8 cellular contexts compared by ENCODE assay signal in genomic region chr3:197736010-197736490, GRCh38. TPM values are rescaled to one million over a fixed set of nuclear protein-coding genes. Genes with fewer than 3 reads are reported as not detected.
A peak's percentile ranks its signal among the peaks of the same experiment; 100 is the strongest.
DNase-seq lines count a peak whose midpoint lies in the region; ATAC-seq and TF ChIP-seq lines count a peak whose summit lies in the region.

No MANE protein-coding gene starts in this region.

- peaks cover 0 to 11% of the 10 kb centered on the region in 2 donors for H3K36me3 Mint-ChIP-seq in activated naive CD4-positive, alpha-beta T cell treated with anti-CD3 and anti-CD28 coated beads, Interleukin-2, amount 50 U/mL, for 72 hours

- H3K36me3 ChIP-seq in sigmoid colon: no peaks in the 10 kb centered on the region

- peak; percentile 13 to 47 for ATAC-seq in activated naive CD4-positive, alpha-beta T cell treated with anti-CD3 and anti-CD28 coated beads, Interleukin-2, amount 50 U/mL, for 72 hours
- ATAC-seq in left ventricle myocardium superior: peak; percentile 24

- TF ChIP-seq POLR2A in sigmoid colon (IDR thresholded peaks at IDR 0.05): no peak

- DNase-seq in NOMO-1 (lab: John Stamatoyannopoulos, UW; ENCODE audit: unreplicated experiment in 2 of 2) (peak; percentile 25 to 41), NOMO-1 treated with DMSO at 0.1 percent for 48 hours (lab: John Stamatoyannopoulos, UW; ENCODE audit: unreplicated experiment) (no peak), RPMI8226 (peak; percentile 86), left ventricle myocardium superior (no peak), sigmoid colon (no peak), DMS79 (lab: John Stamatoyannopoulos, UW) (no peak), NCI-H524 treated with DMSO at 0.1 percent for 48 hours (lab: John Stamatoyannopoulos, UW) (no peak)
- peak; percentile 54 to 72 for DNase-seq in activated naive CD4-positive, alpha-beta T cell treated with anti-CD3 and anti-CD28 coated beads, Interleukin-2, amount 50 U/mL, for 72 hours (ENCODE audit: low spot score in 2 of 2)

- peaks cover 0 to 22% (median 22%) of the 10 kb centered on the region in 4 donors for H3K4me1 ChIP-seq in sigmoid colon

- peak overlapping the region; percentile 92 to 94 for H3K27ac Mint-ChIP-seq in activated naive CD4-positive, alpha-beta T cell treated with anti-CD3 and anti-CD28 coated beads, Interleukin-2, amount 50 U/mL, for 72 hours

- TF ChIP-seq CTCF in sigmoid colon (IDR thresholded peaks at IDR 0.05): no peak

- intact Hi-C loops in left ventricle myocardium superior (cut with micrococcal nuclease): no loop called here
- intact Hi-C loops in sigmoid colon (cut with DNase I): no loop called here

- TF ChIP-seq EP300 in sigmoid colon (IDR thresholded peaks at IDR 0.05): no peak

- no peaks in the 10 kb centered on the region for H3K9me3 Mint-ChIP-seq in activated naive CD4-positive, alpha-beta T cell treated with anti-CD3 and anti-CD28 coated beads, Interleukin-2, amount 50 U/mL, for 72 hours

- H3K4me3 ChIP-seq in sigmoid colon: peak overlapping the region; percentile 84 to 98 (median 96)

- no peaks in the 10 kb centered on the region for H3K27me3 ChIP-seq in sigmoid colon

- H3K27ac ChIP-seq in sigmoid colon: peak overlapping the region; percentile 86 to 95 (median 92)

- WGBS in sigmoid colon, 2 donors: 0 to 3% methylated on average over 17 of the region's 17 CpGs

- H3K9me3 ChIP-seq in sigmoid colon: no peaks in the 10 kb centered on the region

RNA-seq across cellular contexts. Expression of gene RUBCN, which starts 0.7 kb away (rescaled TPM):
- 10 to 100 TPM; 26.0 to 49.3 TPM for total RNA-seq in activated naive CD4-positive, alpha-beta T cell treated with anti-CD3 and anti-CD28 coated beads, Interleukin-2, amount 50 U/mL, for 72 hours
- total RNA-seq in left ventricle myocardium superior (17.8 TPM), sigmoid colon (10 to 100 TPM; 35.2 to 41.8 (median 36.6) TPM)
- 10 to 100 TPM in 1 of 3 donors, 1 to 10 TPM in 2; 2.4 to 20.4 (median 5.5) TPM for polyA plus RNA-seq in sigmoid colon

RNA-seq across cellular contexts. Expression of gene FYTTD1, which starts 13.6 kb away (rescaled TPM):
- total RNA-seq in activated naive CD4-positive, alpha-beta T cell treated with anti-CD3 and anti-CD28 coated beads, Interleukin-2, amount 50 U/mL, for 72 hours: 10 to 100 TPM; 23.1 to 29.4 TPM
- 71.8 TPM for total RNA-seq in left ventricle myocardium superior
- 10 to 100 TPM; 46.4 to 63.9 (median 51.8) TPM for total RNA-seq in sigmoid colon
- polyA plus RNA-seq in sigmoid colon: 10 to 100 TPM; 11.4 to 15.7 (median 13.2) TPM

RNA-seq across cellular contexts. Expression of gene LRCH3, which starts 55.0 kb away (rescaled TPM):
- total RNA-seq in activated naive CD4-positive, alpha-beta T cell treated with anti-CD3 and anti-CD28 coated beads, Interleukin-2, amount 50 U/mL, for 72 hours: 10 to 100 TPM; 25.0 to 74.9 TPM
- total RNA-seq in left ventricle myocardium superior (19.8 TPM), sigmoid colon (100 to 1,000 TPM in 1 of 4 donors, 10 to 100 TPM in 3; 44.7 to 154 (median 49.4) TPM)
- 10 to 100 TPM in 1 of 3 donors, 1 to 10 TPM in 2; 4.8 to 15.7 (median 5.5) TPM for polyA plus RNA-seq in sigmoid colon

Comparison
In these comparisons a context has a peak if more than half of its experiments do, and no peak if none do; other contexts are left out.
1. DNase-seq: peak in NOMO-1 (2 of 2), RPMI8226 (single experiment) and activated naive CD4-positive, alpha-beta T cell treated with anti-CD3 and anti-CD28 coated beads, Interleukin-2, amount 50 U/mL, for 72 hours (2 of 2); none in NOMO-1 treated with DMSO at 0.1 percent for 48 hours (single experiment), left ventricle myocardium superior (single experiment), sigmoid colon (single experiment), DMS79 (single experiment) and NCI-H524 treated with DMSO at 0.1 percent for 48 hours (single experiment).